In genomic region chr3:100125539-100125938, GRCh38 we compare ENCODE assay signal across 20 cellular contexts. TPM values are rescaled to one million over a fixed set of nuclear protein-coding genes. Genes with fewer than 3 reads are reported as not detected.
A peak's percentile ranks its signal among the peaks of the same experiment; 100 is the strongest.
DNase-seq lines count a peak whose midpoint lies in the region; ATAC-seq and TF ChIP-seq lines count a peak whose summit lies in the region.
"Had no signal": no experiment of that assay in that cellular context is flagged by ENCODE, and none has a peak within 500 bp of the region (broad histone marks: within the 10 kb centered on the region; RNA-seq: fewer than 3 reads in every experiment).

No MANE protein-coding gene starts in this region.

- H3K9me3 ChIP-seq in gastrocnemius medialis = no peaks in the 10 kb centered on the region

- no peaks in the 10 kb centered on the region for H3K36me3 ChIP-seq in gastrocnemius medialis

- in situ Hi-C loops in gastrocnemius medialis (cut with MboI; ENCODE audit: low sequenced_read_pairs in 4 of 4) = no loop called here

- H3K27ac ChIP-seq in gastrocnemius medialis = peak overlapping the region; percentile 82 to 89 (median 83)
- H3K27ac ChIP-seq: HL-60 had no signal

- TF ChIP-seq POLR2A in gastrocnemius medialis (IDR thresholded peaks at IDR 0.05) = no peak

- peaks cover 40 to 46% of the 10 kb centered on the region in 2 donors for H3K4me1 ChIP-seq in gastrocnemius medialis

- intact Hi-C loops in left ventricle myocardium superior (cut with micrococcal nuclease) = no loop called here
- intact Hi-C loops in gastrocnemius medialis (cut with DNase I; ENCODE audit: low total_unique reads) = no loop called here

- peak overlapping the region in 1 of 4 donors; percentile 11 for H3K4me3 ChIP-seq in gastrocnemius medialis

- no peak for TF ChIP-seq CTCF in gastrocnemius medialis (IDR thresholded peaks at IDR 0.05 in 4 of 5, conservative IDR thresholded peaks at IDR 0.05 in 1 of 5)

- peak; percentile 67 for ATAC-seq in left ventricle myocardium superior
- ATAC-seq in gastrocnemius medialis = peak; percentile 46 to 51
- no peak for ATAC-seq in GM21717 (IDR thresholded peaks at IDR 0.05; ENCODE audit: unreplicated experiment)
- ATAC-seq: activated CD8-positive, alpha-beta T cell treated with anti-CD3 and anti-CD28 coated beads for 36 hours; esophagus mucosa had no signal

- DNase-seq in NCI-H69 (lab: John Stamatoyannopoulos, UW) (peak; percentile 65), dermis blood vessel endothelial cell (peak; percentile 66), left ventricle myocardium superior (no peak), gastrocnemius medialis (no peak), hepatic stellate cell (ENCODE audit: low spot score) (no peak), pons (ENCODE audit: low spot score) (no peak)
- DNase-seq: activated CD4-positive, CD25-positive, alpha-beta regulatory T cell treated with anti-CD3 and anti-CD28 coated beads, Interleukin-2, amount 50 U/mL, for 72 hours; activated CD8-positive, alpha-beta T cell treated with anti-CD3 and anti-CD28 coated beads for 36 hours; activated gamma-delta T cell; activated T-cell treated with anti-CD3 and anti-CD28 coated beads for 4 hours; effector memory CD4-positive, alpha-beta T cell; H9; NCI-H1105 treated with DMSO at 0.1 percent for 48 hours; NCI-H2081 treated with DMSO at 0.1 percent for 48 hours; NCI-H446; OCI-M1; SHP77 treated with DMSO at 0.1 percent for 48 hours had no signal

- no peaks in the 10 kb centered on the region for H3K27me3 ChIP-seq in gastrocnemius medialis

RNA-seq across cellular contexts. Expression of gene FILIP1L, which starts 11.2 kb away (rescaled TPM):
- total RNA-seq in dermis blood vessel endothelial cell (22.0 and 42.7 TPM in 2 replicates), left ventricle myocardium superior (28.6 TPM), gastrocnemius medialis (100 to 1,000 TPM in 2 of 4 donors, 10 to 100 TPM in 2; 87.1 to 115 (median 99.6) TPM)

Comparison
In these comparisons a context has a peak if more than half of its experiments do, and no peak if none do; other contexts are left out.
1. DNase-seq: peak in NCI-H69 (single experiment) and dermis blood vessel endothelial cell (single experiment); none in left ventricle myocardium superior (single experiment), gastrocnemius medialis (0 of 2), hepatic stellate cell (single experiment) and pons (single experiment).